Comparison of ENCODE assay signal across 25 cellular contexts in genomic region chr6:106046854-106047200, GRCh38. TPM values are rescaled to one million over a fixed set of nuclear protein-coding genes. Genes with fewer than 3 reads are reported as not detected.
DNase-seq lines count a peak whose midpoint lies in the region; ATAC-seq, FAIRE-seq and TF ChIP-seq lines count a peak whose summit lies in the region.
"Had no signal": no experiment of that assay in that cellular context is flagged by ENCODE, and none has a peak within 500 bp of the region (broad histone marks: within the 10 kb centered on the region; RNA-seq: fewer than 3 reads in every experiment).

No MANE protein-coding gene starts in this region.

- intact Hi-C loops in K562 (cut with micrococcal nuclease) (no loop called here), heart left ventricle (cut with DNase I) (no loop called here)

- no peak for TF ChIP-seq POLR2A in K562 (conservative IDR thresholded peaks at IDR 0.05)
- TF ChIP-seq POLR2A in heart left ventricle (IDR thresholded peaks at IDR 0.05): no peak

- H3K79me2 ChIP-seq in K562 (ENCODE audit: control insufficient read depth, insufficient read depth, low read length): no peaks in the 10 kb centered on the region
- peaks cover 19% of the 10 kb centered on the region for H3K79me2 ChIP-seq in hepatocyte

- no peaks in the 10 kb centered on the region for H3K36me3 Mint-ChIP-seq in type B pancreatic cell
- H3K36me3 Mint-ChIP-seq: CD14-positive monocyte; CD8-positive, alpha-beta memory T cell had no signal

- H3K9ac ChIP-seq in K562 (ENCODE audit: insufficient read depth in 1 of 2, low read depth in 2 of 2, low read length in 2 of 2): no peak overlapping the region
- H3K9ac ChIP-seq: BLaER1 treated with 17β-estradiol and CSF1 and Interleukin-3, amounts not matched to agents 10 nM and 100 nM; GM23248 had no signal

- TF ChIP-seq EP300 in K562 (IDR thresholded peaks at IDR 0.05; ENCODE audit: low read length): no peak

- no peaks in the 10 kb centered on the region for H3K9me3 Mint-ChIP-seq in type B pancreatic cell
- no peaks in the 10 kb centered on the region for H3K9me3 Mint-ChIP-seq in stimulated activated naive CD8-positive, alpha-beta T cell treated with anti-CD3 and anti-CD28 coated beads, Interleukin-15, amount 100 ng/mL, for 72 hours
- H3K9me3 Mint-ChIP-seq: CD4-positive, alpha-beta T cell; CD8-positive, alpha-beta memory T cell; H9 had no signal

- FAIRE-seq in GM18507 (lab: Jason Lieb, UNC): peak; percentile 5
- FAIRE-seq in K562 (lab: Jason Lieb, UNC): no peak
- FAIRE-seq: A549, GM12892, GM19239 had no signal

- TF ChIP-seq RAD21 in K562 (CRISPR knock-in tag; conservative IDR thresholded peaks at IDR 0.05 in 1 of 2, IDR thresholded peaks at IDR 0.05 in 1 of 2): no peak

- TF ChIP-seq CTCF in K562 (IDR thresholded peaks at IDR 0.05 in 2 of 3, conservative IDR thresholded peaks at IDR 0.05 in 1 of 3; ENCODE audit: insufficient read depth in 2 of 3, low read depth in 1 of 3, low read length in 3 of 3): no peak
- TF ChIP-seq CTCF in hepatocyte (IDR thresholded peaks at IDR 0.05; ENCODE audit: poor library complexity): no peak
- no peak for TF ChIP-seq CTCF in type B pancreatic cell (conservative IDR thresholded peaks at IDR 0.05)
- TF ChIP-seq CTCF in heart left ventricle (IDR thresholded peaks at IDR 0.05): no peak

- no TSS peak for BruUV-seq in K562 (replicated peaks; lab: Mats Ljungman, UMichigan)

- no peaks in the 10 kb centered on the region for H3K9me1 ChIP-seq in K562 (ENCODE audit: control insufficient read depth, insufficient read depth, low read length)

- H3K27me3 Mint-ChIP-seq in type B pancreatic cell: peaks cover 11% of the 10 kb centered on the region
- peaks cover 51% of the 10 kb centered on the region for H3K27me3 Mint-ChIP-seq in stimulated activated naive CD8-positive, alpha-beta T cell treated with anti-CD3 and anti-CD28 coated beads, Interleukin-15, amount 100 ng/mL, for 72 hours

- peak overlapping the region; percentile 59 for H3K4me3 Mint-ChIP-seq in type B pancreatic cell
- no peak overlapping the region for H3K4me3 Mint-ChIP-seq in stimulated activated naive CD8-positive, alpha-beta T cell treated with anti-CD3 and anti-CD28 coated beads, Interleukin-15, amount 100 ng/mL, for 72 hours
- H3K4me3 Mint-ChIP-seq: CD14-positive monocyte; CD4-positive, alpha-beta T cell; H9 had no signal

- H3K4me1 Mint-ChIP-seq in type B pancreatic cell (ENCODE audit: unreplicated experiment): peaks cover 24% of the 10 kb centered on the region
- H3K4me1 Mint-ChIP-seq in stimulated activated naive CD8-positive, alpha-beta T cell treated with anti-CD3 and anti-CD28 coated beads, Interleukin-15, amount 100 ng/mL, for 72 hours: peaks cover 6% of the 10 kb centered on the region
- H3K4me1 Mint-ChIP-seq: CD14-positive monocyte; CD8-positive, alpha-beta memory T cell had no signal

- in situ Hi-C loops in K562 (cut with MboI): no loop called here

- CTCF ChIA-PET in K562 (lab: Yijun Ruan, JAX; ENCODE audit: low intra/inter-chr PET ratio): no interaction called here

- no peaks in the 10 kb centered on the region for H3K9me2 ChIP-seq in hepatocyte (replicated peaks; ENCODE audit: insufficient read depth)

- POLR2A ChIA-PET in K562 (lab: Yijun Ruan, JAX): interaction anchor here (1.6 kb wide), 1 partner anchor 10 kb away, joined by 6 read pairs; no protein-coding TSS in a partner anchor

- H3K36me3 ChIP-seq in K562 (ENCODE audit: control insufficient read depth, insufficient read depth, low read length) (no peaks in the 10 kb centered on the region), hepatocyte (replicated peaks; ENCODE audit: insufficient read depth, low read depth) (no peaks in the 10 kb centered on the region), heart left ventricle (no peaks in the 10 kb centered on the region)
- H3K36me3 ChIP-seq: BE2C; BLaER1 treated with 17β-estradiol and CSF1 and Interleukin-3, amounts not matched to agents 10 nM and 100 nM had no signal

- no peak overlapping the region for H3K27ac Mint-ChIP-seq in type B pancreatic cell
- no peak overlapping the region for H3K27ac Mint-ChIP-seq in stimulated activated naive CD8-positive, alpha-beta T cell treated with anti-CD3 and anti-CD28 coated beads, Interleukin-15, amount 100 ng/mL, for 72 hours
- H3K27ac Mint-ChIP-seq: CD14-positive monocyte; CD4-positive, alpha-beta T cell; H9 had no signal

- no peak for DNase-seq in GM18507 (ENCODE audit: extremely low spot score, insufficient read length, low read depth)
- DNase-seq in K562 (ENCODE audit: extremely low read depth in 1 of 4, low spot score in 3 of 4): no peak
- DNase-seq in hepatocyte (ENCODE audit: low spot score): no peak
- no peak for DNase-seq in type B pancreatic cell (ENCODE audit: extremely low spot score, unreplicated experiment)
- DNase-seq in heart left ventricle: no peak
- DNase-seq in NCI-H1105 treated with DMSO at 0.1 percent for 48 hours (lab: John Stamatoyannopoulos, UW): no peak
- no peak for DNase-seq in stimulated activated naive CD8-positive, alpha-beta T cell treated with anti-CD3 and anti-CD28 coated beads, Interleukin-15, amount 100 ng/mL, for 72 hours
- DNase-seq: 8988T; ACHN; AML-193; BE2C; Calu3; CD4-positive, alpha-beta T cell; CD8-positive, alpha-beta memory T cell; DMS79 treated with DMSO at 0.1 percent for 48 hours; GF-D8; GM23248; H9 had no signal

- H3K4me2 ChIP-seq in K562 (ENCODE audit: insufficient read depth, low read length) (peak overlapping the region; percentile 77; the same call in 1 of the 2 replicates), hepatocyte (peak overlapping the region; percentile 73)
- H3K4me2 ChIP-seq: A549; BLaER1 treated with 17β-estradiol and CSF1 and Interleukin-3, amounts not matched to agents 10 nM and 100 nM had no signal

- H3K4me1 ChIP-seq in K562 (replicated peaks in 1 of 2; ENCODE audit: control insufficient read depth in 2 of 2, insufficient read depth in 2 of 2, low read length in 2 of 2): peaks cover 0 to 10% of the 10 kb centered on the region in 2 experiments; a peak in 4 of 5 replicates
- no peaks in the 10 kb centered on the region for H3K4me1 ChIP-seq in hepatocyte (ENCODE audit: insufficient read depth)
- H3K4me1 ChIP-seq in heart left ventricle: no peaks in the 10 kb centered on the region
- H3K4me1 ChIP-seq: BE2C had no signal

- no peak overlapping the region for H3K27ac ChIP-seq in K562 (ENCODE audit: extremely low read depth, low read depth, low read length)
- H3K27ac ChIP-seq in hepatocyte: peak overlapping the region; percentile 80
- no peak overlapping the region for H3K27ac ChIP-seq in heart left ventricle
- H3K27ac ChIP-seq: A549; BLaER1 treated with 17β-estradiol and CSF1 and Interleukin-3, amounts not matched to agents 10 nM and 100 nM; GM23248 had no signal

- H3K27me3 ChIP-seq in K562 (ENCODE audit: control insufficient read depth in 2 of 2, insufficient read depth in 2 of 2, low read length in 2 of 2) (peaks cover 0 to 8% of the 10 kb centered on the region in 2 experiments; a peak in 1 of 5 replicates), hepatocyte (peaks cover 3% of the 10 kb centered on the region), heart left ventricle (peaks cover 0 to 11% (median 0%) of the 10 kb centered on the region in 9 donors)
- H3K27me3 ChIP-seq: BE2C; BLaER1 treated with 17β-estradiol and CSF1 and Interleukin-3, amounts not matched to agents 10 nM and 100 nM had no signal

- WGBS in K562 (ENCODE audit: insufficient coverage, low coverage, missing lambda C conversion rate): 25% methylated on average over 1 of the region's 1 CpG
- WGBS in hepatocyte (ENCODE audit: low lambda C conversion rate, missing lambda C conversion rate): 50% methylated on average over 1 of the region's 1 CpG
- WGBS in heart left ventricle, 4 donors: 83 to 90% (median 84%) methylated on average over 1 of the region's 1 CpG

- no peaks in the 10 kb centered on the region for H3K9me3 ChIP-seq in K562 (replicated peaks; ENCODE audit: control insufficient read depth, insufficient read depth, low read depth, low read length)
- no peaks in the 10 kb centered on the region for H3K9me3 ChIP-seq in hepatocyte (ENCODE audit: low read depth)
- H3K9me3 ChIP-seq in heart left ventricle: no peaks in the 10 kb centered on the region
- H3K9me3 ChIP-seq: A549; BE2C; BLaER1 treated with 17β-estradiol and CSF1 and Interleukin-3, amounts not matched to agents 10 nM and 100 nM had no signal

- no peaks in the 10 kb centered on the region for H4K20me1 ChIP-seq in K562 (replicated peaks; ENCODE audit: control insufficient read depth, insufficient read depth, low read length)
- H4K20me1 ChIP-seq in hepatocyte (ENCODE audit: insufficient read depth, poor library complexity, severe bottlenecking): no peaks in the 10 kb centered on the region
- H4K20me1 ChIP-seq: BLaER1 treated with 17β-estradiol and CSF1 and Interleukin-3, amounts not matched to agents 10 nM and 100 nM had no signal

- H2AFZ ChIP-seq in K562 (ENCODE audit: low read depth, low read length) (peak overlapping the region; percentile 89), hepatocyte (no peak overlapping the region)
- H2AFZ ChIP-seq: GM23248 had no signal

- ATAC-seq in K562 (no peak), heart left ventricle (no peak)
- no peak for ATAC-seq in stimulated activated naive CD8-positive, alpha-beta T cell treated with anti-CD3 and anti-CD28 coated beads, Interleukin-15, amount 100 ng/mL, for 72 hours
- ATAC-seq: A549, HCT116 had no signal

- H3K4me3 ChIP-seq in K562: no peak overlapping the region
- peak overlapping the region; percentile 22 for H3K4me3 ChIP-seq in hepatocyte
- no peak overlapping the region for H3K4me3 ChIP-seq in heart left ventricle
- H3K4me3 ChIP-seq: A549; BLaER1 treated with 17β-estradiol and CSF1 and Interleukin-3, amounts not matched to agents 10 nM and 100 nM; GM23248 had no signal

RNA-seq across cellular contexts. Expression of gene PRDM1, which starts 39.3 kb away (rescaled TPM):
- total RNA-seq in K562 (2011; cell fraction: chromatin; rRNA removed; ENCODE audit: low replicate concordance): 1.9 and 4.4 TPM in 2 replicates
- 1.1 and 1.3 TPM in 2 replicates for total RNA-seq in K562 (2011; cell fraction: nucleolus; rRNA removed)
- 0.95 and 1.1 TPM in 2 replicates for total RNA-seq in K562 (2011; cell fraction: nucleoplasm; rRNA removed)
- total RNA-seq in K562 (2014; rRNA removed): 0.27 and 0.29 TPM in 2 replicates
- total RNA-seq in K562 (2014; rRNA removed; fragmentation: Illumina TruSeq; extraction: Trizol): 0.40 and 0.61 TPM in 2 replicates
- 0.19 and 0.47 TPM in 2 replicates for total RNA-seq in K562 (2015; rRNA removed; fragmentation: Illumina TruSeq; extraction: Trizol)
- 0.67 and 0.86 TPM in 2 replicates for total RNA-seq in K562 (2021)
- polyA plus RNA-seq in K562 (2011; rRNA removed): 0.18 and 0.21 TPM in 2 replicates
- polyA plus RNA-seq in K562 (2011; cell fraction: cytosol; rRNA removed): 0.07 and 0.36 TPM in 2 replicates
- polyA plus RNA-seq in K562 (2011; cell fraction: nucleus; rRNA removed): 0.11 and 1.1 TPM in 2 replicates
- polyA plus RNA-seq in K562 (2012): 0.89 and 1.1 TPM in 2 replicates
- polyA plus RNA-seq in K562 (2014; fragmentation: Illumina TruSeq; extraction: Trizol): 0.89 and 1.4 TPM in 2 replicates
- polyA plus RNA-seq in K562 (2014; fragmentation: Nextera tagmentation; extraction: Ambion mirVana): under 1 TPM; 0.20 to 0.21 TPM
- polyA plus RNA-seq in K562 (2014; rRNA removed): 0.09 and 0.13 TPM in 2 replicates
- polyA minus RNA-seq in K562 (2011; rRNA and poly(A)+ RNA removed): 0.18 and 0.98 TPM in 2 replicates
- polyA minus RNA-seq in K562 (2011; cell fraction: cytosol; rRNA and poly(A)+ RNA removed): 1.1 and 1.6 TPM in 2 replicates
- polyA minus RNA-seq in K562 (2011; cell fraction: nucleus; rRNA and poly(A)+ RNA removed): 0.94 and 1.00 TPM in 2 replicates
- 19.1 and 19.3 TPM in 2 replicates for total RNA-seq in hepatocyte
- 13.4 and 18.0 TPM in 2 replicates for polyA plus RNA-seq in hepatocyte
- 15.5 and 35.5 TPM in 2 replicates for total RNA-seq in type B pancreatic cell (ENCODE audit: low replicate concordance)
- total RNA-seq in heart left ventricle: 10 to 100 TPM in 1 of 9 donors, 1 to 10 TPM in 8; 1.0 to 10.8 (median 1.7) TPM
- under 1 TPM; 0.36 to 0.53 TPM for polyA plus RNA-seq in heart left ventricle
- total RNA-seq: G401 had no signal
